ENCODE assay signal across 21 cellular contexts in genomic region chr1:74375376-74375775, GRCh38.
"Had no signal": no experiment of that assay in that cellular context is flagged by ENCODE, and none has a peak within 500 bp of the region (broad histone marks: within the 10 kb centered on the region; RNA-seq: fewer than 3 reads in every experiment).

No MANE protein-coding gene starts in this region.

- H3K27ac ChIP-seq: colonic mucosa, epithelial cell of prostate, ovary, right lobe of liver, thoracic aorta, tibial nerve, vagina had no signal

- H3K36me3 ChIP-seq: colonic mucosa, ovary, right lobe of liver, thoracic aorta, vagina had no signal

- H3K4me3 ChIP-seq: colonic mucosa, lung, ovary, right lobe of liver, thoracic aorta, tibial nerve, vagina had no signal

- H3K27me3 ChIP-seq: colonic mucosa, ovary, right lobe of liver, tibial nerve, vagina had no signal

- ATAC-seq: esophagus mucosa; left lobe of liver; natural killer cell; right lobe of liver; stimulated activated naive B cell treated with anti-CD40 and anti-IgM and Interleukin-4, amounts not matched to agents 10 μg/mL and 1 μg/mL and 100 μg/mL, for 72 hours had no signal

- H3K9me3 ChIP-seq: colonic mucosa, ovary, right lobe of liver, thoracic aorta, tibial nerve, vagina had no signal

- H3K4me1 ChIP-seq: colonic mucosa, right lobe of liver, vagina had no signal

- DNase-seq: colonic mucosa; effector CD8-positive, alpha-beta T cell; endodermal cell; foreskin fibroblast; kidney; natural killer cell; occipital lobe; ovary; retina; right lobe of liver; small intestine; stimulated activated CD4-positive, alpha-beta T cell treated with anti-CD3 and anti-CD28 coated beads, Interleukin-15, amount 100 ng/mL, for 24 hours; stimulated activated CD4-positive, alpha-beta T cell treated with anti-CD3 and anti-CD28 coated beads, Interleukin-2, amount 100 ng/mL, for 48 hours; stimulated activated naive B cell treated with anti-CD40 and anti-IgM and Interleukin-4, amounts not matched to agents 10 μg/mL and 1 μg/mL and 100 μg/mL, for 72 hours had no signal
